In genomic region chr18:54558609-54559585, GRCh38 we compare ENCODE assay signal across 9 cellular contexts. TPM values are rescaled to one million over a fixed set of nuclear protein-coding genes. Genes with fewer than 3 reads are reported as not detected.
DNase-seq lines count a peak whose midpoint lies in the region; ATAC-seq, FAIRE-seq and TF ChIP-seq lines count a peak whose summit lies in the region.
"Had no signal": no experiment of that assay in that cellular context is flagged by ENCODE, and none has a peak within 500 bp of the region (broad histone marks: within the 10 kb centered on the region; RNA-seq: fewer than 3 reads in every experiment).

No MANE protein-coding gene starts in this region.

- H3K27ac Mint-ChIP-seq in Calu3 (ENCODE audit: unreplicated experiment): no peak overlapping the region
- H3K27ac Mint-ChIP-seq in activated CD8-positive, alpha-beta memory T cell treated with anti-CD3 and anti-CD28 coated beads, Interleukin-2, amount 10 ng/mL, durations not matched to agents 7 days and 5 days: no peak overlapping the region

- H3K9me3 ChIP-seq in endothelial cell of umbilical vein (replicated peaks; ENCODE audit: control insufficient read depth, insufficient read depth, low read length) (no peaks in the 10 kb centered on the region), small intestine (ENCODE audit: control insufficient read depth, low read depth) (no peaks in the 10 kb centered on the region)

- H3K36me3 ChIP-seq in endothelial cell of umbilical vein (ENCODE audit: control insufficient read depth in 2 of 2, extremely low read depth in 1 of 2, insufficient read depth in 2 of 2, low read length in 2 of 2) (no peaks in the 10 kb centered on the region), small intestine (ENCODE audit: control insufficient read depth in 2 of 2, insufficient read depth in 2 of 2, low read length in 2 of 2) (no peaks in the 10 kb centered on the region)

- DNase-seq in Calu3 (peak; percentile 34), NCI-H2171 (lab: John Stamatoyannopoulos, UW) (peak; percentile 7), endothelial cell of umbilical vein (ENCODE audit: low read depth, low spot score) (peak; percentile 25), small intestine (peak; percentile 44), T1000 (lab: John Stamatoyannopoulos, UW) (no peak), substantia nigra (lab: John Stamatoyannopoulos, UW) (no peak)
- no peak for DNase-seq in activated CD8-positive, alpha-beta memory T cell treated with anti-CD3 and anti-CD28 coated beads, Interleukin-2, amount 10 ng/mL, durations not matched to agents 7 days and 5 days

- no peaks in the 10 kb centered on the region for H3K36me3 Mint-ChIP-seq in Calu3 (ENCODE audit: insufficient read depth, unreplicated experiment)
- no peaks in the 10 kb centered on the region for H3K36me3 Mint-ChIP-seq in activated CD8-positive, alpha-beta memory T cell treated with anti-CD3 and anti-CD28 coated beads, Interleukin-2, amount 10 ng/mL, durations not matched to agents 7 days and 5 days

- peak; percentile 68 for TF ChIP-seq CTCF in Calu3 (IDR thresholded peaks at IDR 0.05; ENCODE audit: unreplicated experiment)
- peak; percentile 31 to 60 for TF ChIP-seq CTCF in endothelial cell of umbilical vein (IDR thresholded peaks at IDR 0.05; ENCODE audit: extremely low read depth in 1 of 2, insufficient read depth in 1 of 2, low read depth in 1 of 2, low read length in 2 of 2)

- dilution Hi-C loops in endothelial cell of umbilical vein (cut with MboI; ENCODE audit: extremely low pct_ligation_motif_present, low sequenced_read_pairs): no loop called here

- H3K9me1 ChIP-seq in endothelial cell of umbilical vein (replicated peaks; ENCODE audit: control insufficient read depth, extremely low read depth, insufficient read depth, low read length): no peaks in the 10 kb centered on the region

- no peaks in the 10 kb centered on the region for H3K27me3 Mint-ChIP-seq in Calu3 (ENCODE audit: unreplicated experiment)
- peaks cover 7% of the 10 kb centered on the region for H3K27me3 Mint-ChIP-seq in activated CD8-positive, alpha-beta memory T cell treated with anti-CD3 and anti-CD28 coated beads, Interleukin-2, amount 10 ng/mL, durations not matched to agents 7 days and 5 days

- no peak overlapping the region for H2AFZ ChIP-seq in endothelial cell of umbilical vein (ENCODE audit: low read depth, low read length)

- CTCF ChIA-PET in Calu3 (lab: Charles Lee) (interaction anchor here (1.0 to 1.5 kb wide), 2 partner anchors 48 to 113 kb away, joined by 3 to 5 read pairs; no protein-coding TSS in a partner anchor), endothelial cell of umbilical vein (lab: Charles Lee) (interaction anchor here (0.7 to 1.4 kb wide), 7 partner anchors 12 to 424 kb away, joined by 3 to 5 read pairs (median 3); no protein-coding TSS in a partner anchor)
- CTCF ChIA-PET in activated CD8-positive, alpha-beta memory T cell treated with anti-CD3 and anti-CD28 coated beads, Interleukin-2, amount 10 ng/mL, durations not matched to agents 7 days and 5 days (lab: Charles Lee): interaction anchor here (2.2 kb wide), 1 partner anchor 113 kb away, joined by 7 read pairs; no protein-coding TSS in a partner anchor

- H3K27me3 ChIP-seq in endothelial cell of umbilical vein (ENCODE audit: control insufficient read depth in 2 of 2, insufficient read depth in 2 of 2, low read length in 2 of 2) (no peaks in the 10 kb centered on the region), small intestine (ENCODE audit: control insufficient read depth in 2 of 2, insufficient read depth in 2 of 2, low read length in 2 of 2) (no peaks in the 10 kb centered on the region)

- H3K9me3 Mint-ChIP-seq in Calu3 (ENCODE audit: low read depth, unreplicated experiment): no peaks in the 10 kb centered on the region
- H3K9me3 Mint-ChIP-seq in activated CD8-positive, alpha-beta memory T cell treated with anti-CD3 and anti-CD28 coated beads, Interleukin-2, amount 10 ng/mL, durations not matched to agents 7 days and 5 days (ENCODE audit: low read depth): no peaks in the 10 kb centered on the region

- H3K27ac ChIP-seq in endothelial cell of umbilical vein (ENCODE audit: insufficient read depth, low read depth, low read length) (no peak overlapping the region), small intestine (ENCODE audit: low read depth in 1 of 2, low read length in 1 of 2) (no peak overlapping the region), substantia nigra (ENCODE audit: low read depth, low read length, poor library complexity, severe bottlenecking) (no peak overlapping the region)

- intact Hi-C loops in Calu3 (cut with micrococcal nuclease; ENCODE audit: unreplicated experiment): loop anchor here (1.0 to 10.0 kb wide), 5 partner anchors 88 to 426 kb away; no protein-coding TSS in a partner anchor
- intact Hi-C loops in endothelial cell of umbilical vein (cut with micrococcal nuclease): loop anchor here (1.0 to 5.0 kb wide), 3 partner anchors 112 to 424 kb away; no protein-coding TSS in a partner anchor

- no peaks in the 10 kb centered on the region for H4K20me1 ChIP-seq in endothelial cell of umbilical vein (replicated peaks; ENCODE audit: control insufficient read depth, extremely low read depth, insufficient read depth, low read length)

- H3K4me2 ChIP-seq in endothelial cell of umbilical vein (ENCODE audit: insufficient read depth, low read length): no peak overlapping the region

- H3K79me2 ChIP-seq in endothelial cell of umbilical vein (ENCODE audit: control insufficient read depth, insufficient read depth, low read length): no peaks in the 10 kb centered on the region

- no peak overlapping the region for H3K9ac ChIP-seq in endothelial cell of umbilical vein (replicated peaks; ENCODE audit: extremely low read depth, insufficient read depth, low read length)

- POLR2A ChIA-PET in endothelial cell of umbilical vein (lab: Charles Lee): no interaction called here

- peak; percentile 68 for FAIRE-seq in endothelial cell of umbilical vein (lab: Jason Lieb, UNC)
- FAIRE-seq in small intestine (lab: Jason Lieb, UNC): peak; percentile 39

- BruUV-seq in Calu3 (replicated peaks; lab: Mats Ljungman, UMichigan): no TSS peak
- BruUV-seq in endothelial cell of umbilical vein (replicated peaks; lab: Mats Ljungman, UMichigan): no TSS peak

- H3K4me3 ChIP-seq in endothelial cell of umbilical vein (replicated peaks in 1 of 3; ENCODE audit: insufficient read depth in 1 of 3, low read depth in 1 of 3, low read length in 3 of 3): no peak overlapping the region
- no peak overlapping the region for H3K4me3 ChIP-seq in small intestine (ENCODE audit: low read depth in 1 of 2, low read length in 2 of 2)

- H3K4me1 ChIP-seq in endothelial cell of umbilical vein (ENCODE audit: control insufficient read depth, extremely low read depth, insufficient read depth, low read length) (no peaks in the 10 kb centered on the region), small intestine (ENCODE audit: control insufficient read depth in 2 of 2, insufficient read depth in 1 of 2, low read depth in 1 of 2, low read length in 1 of 2) (no peaks in the 10 kb centered on the region)

- TF ChIP-seq POLR2A in endothelial cell of umbilical vein (IDR thresholded peaks at IDR 0.05; ENCODE audit: low read depth, low read length): no peak

- H3K4me1 Mint-ChIP-seq in Calu3 (ENCODE audit: low read depth, unreplicated experiment): no peaks in the 10 kb centered on the region
- H3K4me1 Mint-ChIP-seq in activated CD8-positive, alpha-beta memory T cell treated with anti-CD3 and anti-CD28 coated beads, Interleukin-2, amount 10 ng/mL, durations not matched to agents 7 days and 5 days: no peaks in the 10 kb centered on the region

- ATAC-seq in GM19467 (IDR thresholded peaks at IDR 0.05; ENCODE audit: unreplicated experiment): peak; percentile 57
- no peak for ATAC-seq in activated CD8-positive, alpha-beta memory T cell treated with anti-CD3 and anti-CD28 coated beads, Interleukin-2, amount 10 ng/mL, durations not matched to agents 7 days and 5 days

- no peak overlapping the region for H3K4me3 Mint-ChIP-seq in Calu3 (ENCODE audit: low read depth, unreplicated experiment)
- no peak overlapping the region for H3K4me3 Mint-ChIP-seq in activated CD8-positive, alpha-beta memory T cell treated with anti-CD3 and anti-CD28 coated beads, Interleukin-2, amount 10 ng/mL, durations not matched to agents 7 days and 5 days

- 80 to 87% (median 86%) methylated on average over 3 of the region's 3 CpGs for WGBS in small intestine, 3 donors

TF ChIP-seq in endothelial cell of umbilical vein, 7 proteins besides CTCF, POLR2A, EP300 and RAD21:
- TF ChIP-seq JUN (IDR thresholded peaks at IDR 0.05; ENCODE audit: borderline replicate concordance, insufficient read depth, insufficient read length, low read depth) (no peak), EZH2 (IDR thresholded peaks at IDR 0.05; ENCODE audit: borderline replicate concordance, low read depth, low read length, severe bottlenecking) (no peak), MAX (IDR thresholded peaks at IDR 0.05; ENCODE audit: insufficient read depth, insufficient read length) (no peak), POLR2AphosphoS5 (IDR thresholded peaks at IDR 0.05; ENCODE audit: insufficient read depth, low read depth, low read length) (no peak), GATA2 (IDR thresholded peaks at IDR 0.05; ENCODE audit: insufficient read depth, insufficient read length, low read depth, low read length) (no peak)

RNA-seq across cellular contexts. Expression of gene DYNAP, which starts 32.1 kb away (rescaled TPM):
- total RNA-seq in Calu3 (2022) (not detected in 2 replicates), endothelial cell of umbilical vein (not detected in 2 replicates)
- polyA plus RNA-seq in endothelial cell of umbilical vein (not detected in 2 replicates), small intestine (not detected)
- polyA plus RNA-seq in endothelial cell of umbilical vein (2011; cell fraction: cytosol; rRNA removed): not detected in 2 replicates
- polyA plus RNA-seq in endothelial cell of umbilical vein (2011; cell fraction: nucleus; rRNA removed): not detected in 2 replicates
- not detected in 2 replicates for polyA plus RNA-seq in endothelial cell of umbilical vein (2012)
- not detected in 2 replicates for polyA minus RNA-seq in endothelial cell of umbilical vein
- polyA minus RNA-seq in endothelial cell of umbilical vein (2011; cell fraction: cytosol; rRNA and poly(A)+ RNA removed): not detected
- polyA minus RNA-seq in endothelial cell of umbilical vein (2011; cell fraction: nucleus; rRNA and poly(A)+ RNA removed): not detected in 2 replicates
- total RNA-seq in activated CD8-positive, alpha-beta memory T cell treated with anti-CD3 and anti-CD28 coated beads, Interleukin-2, amount 10 ng/mL, durations not matched to agents 7 days and 5 days: not detected
- total RNA-seq: mononuclear cell had no signal

Comparison
In these comparisons a context has a peak if more than half of its experiments do, and no peak if none do; other contexts are left out.
1. DNase-seq: peak in Calu3 (single experiment), NCI-H2171 (single experiment), endothelial cell of umbilical vein (single experiment) and small intestine (single experiment); none in activated CD8-positive, alpha-beta memory T cell treated with anti-CD3 and anti-CD28 coated beads, Interleukin-2, amount 10 ng/mL, durations not matched to agents 7 days and 5 days (single experiment), T1000 (single experiment) and substantia nigra (0 of 49).